8 cellular contexts compared by ENCODE assay signal in the genomic region with DNA sequence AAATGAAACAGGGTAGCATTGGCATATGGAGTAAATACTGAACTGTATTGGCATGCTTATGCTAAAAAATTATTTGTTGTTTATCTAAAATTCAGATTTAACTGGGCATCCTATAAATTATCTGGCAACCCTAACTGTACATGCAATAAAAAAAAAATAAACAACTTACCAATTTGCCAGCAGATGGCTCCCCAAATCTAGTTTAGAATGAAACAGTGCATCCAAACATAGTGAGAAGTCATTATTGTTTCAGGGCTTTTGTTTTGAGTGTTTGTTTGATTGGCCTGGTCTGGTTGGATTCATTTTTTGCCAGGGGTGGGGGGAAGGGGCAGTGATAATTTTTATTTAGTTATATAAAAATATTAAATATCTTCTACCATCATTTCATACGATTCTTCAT. TPM values are rescaled to one million over a fixed set of nuclear protein-coding genes. Genes with fewer than 3 reads are reported as not detected.
A peak's percentile ranks its signal among the peaks of the same experiment; 100 is the strongest.
DNase-seq lines count a peak whose midpoint lies in the region; ATAC-seq and TF ChIP-seq lines count a peak whose summit lies in the region.

No MANE protein-coding gene starts in this region.

- no peak overlapping the region for H3K27ac ChIP-seq in OCI-LY3 (ENCODE audit: low read length)

- peaks cover 3% of the 10 kb centered on the region; the same call in 1 of the 2 replicates for H3K4me1 ChIP-seq in OCI-LY3 (ENCODE audit: low read length)

- no peak for ATAC-seq in GM18505 (IDR thresholded peaks at IDR 0.05; ENCODE audit: unreplicated experiment)
- no peak for ATAC-seq in HG02981 (IDR thresholded peaks at IDR 0.05; ENCODE audit: unreplicated experiment)

- no peak overlapping the region for H3K4me2 ChIP-seq in OCI-LY3 (ENCODE audit: low read length)

- no peaks in the 10 kb centered on the region for H3K36me3 ChIP-seq in OCI-LY3 (replicated peaks; ENCODE audit: low read depth, low read length)

- no peaks in the 10 kb centered on the region for H3K79me2 ChIP-seq in OCI-LY3 (ENCODE audit: low read length)

- no peaks in the 10 kb centered on the region for H3K9me3 ChIP-seq in OCI-LY3 (ENCODE audit: insufficient read depth, low read length)

- no peaks in the 10 kb centered on the region for H4K20me1 ChIP-seq in OCI-LY3 (ENCODE audit: insufficient read depth, low read length)

- peak; percentile 71 for TF ChIP-seq CTCF in OCI-LY3 (IDR thresholded peaks at IDR 0.05; ENCODE audit: low read depth, low read length)

- peaks cover 8% of the 10 kb centered on the region for H3K27me3 ChIP-seq in OCI-LY3 (ENCODE audit: low read depth, low read length)

- DNase-seq in DMS79 treated with DMSO at 0.1 percent for 48 hours (lab: John Stamatoyannopoulos, UW) (peak; percentile 33), HT-29 (ENCODE audit: low spot score) (peak; percentile 63), foreskin melanocyte (peak; percentile 28), NK-92 (lab: John Stamatoyannopoulos, UW; ENCODE audit: unreplicated experiment) (no peak)
- DNase-seq in effector CD4-positive, alpha-beta T cell = no peak

- H2AFZ ChIP-seq in OCI-LY3 (ENCODE audit: low read depth, low read length) = no peak overlapping the region

- no peak overlapping the region for H3K9ac ChIP-seq in OCI-LY3 (ENCODE audit: low read length)

- TF ChIP-seq POLR2A in GM18505 (IDR thresholded peaks at IDR 0.05; ENCODE audit: borderline replicate concordance, extremely low read depth, insufficient read depth, insufficient read length) = no peak

- H3K4me3 ChIP-seq in OCI-LY3 (ENCODE audit: low read length) = no peak overlapping the region

RNA-seq across cellular contexts. Expression of gene NSUN7, which starts 12.8 kb away (rescaled TPM):
- 7.3 and 7.8 TPM in 2 replicates for total RNA-seq in HT-29 (2014; rRNA removed; shearing (Covaris generic))

Comparison
In these comparisons a context has a peak if more than half of its experiments do, and no peak if none do; other contexts are left out.
1. DNase-seq: peak in DMS79 treated with DMSO at 0.1 percent for 48 hours (single experiment), HT-29 (single experiment) and foreskin melanocyte (single experiment); none in NK-92 (single experiment) and effector CD4-positive, alpha-beta T cell (single experiment).